Comparison of ENCODE assay signal across 19 cellular contexts in the genomic region with DNA sequence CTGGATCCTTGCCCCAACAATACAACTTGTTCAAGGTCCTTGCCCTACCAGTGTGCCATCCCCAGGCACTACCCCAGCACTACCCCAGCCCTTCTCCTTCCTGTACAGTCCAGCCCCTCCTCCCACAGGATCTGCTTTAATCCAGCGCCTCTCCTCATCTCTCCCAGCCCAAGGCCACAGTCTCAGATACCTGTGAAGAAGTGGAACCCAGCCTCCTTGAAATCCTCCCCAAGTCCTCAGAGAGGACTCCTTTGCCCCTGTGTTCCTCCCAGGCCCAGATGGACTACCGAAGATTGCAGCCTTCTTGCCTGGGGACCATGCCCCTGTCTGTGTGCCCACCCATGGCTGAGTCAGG. TPM values are rescaled to one million over a fixed set of nuclear protein-coding genes. Genes with fewer than 3 reads are reported as not detected.
DNase-seq lines count a peak whose midpoint lies in the region; ATAC-seq and TF ChIP-seq lines count a peak whose summit lies in the region.
"Had no signal": no experiment of that assay in that cellular context is flagged by ENCODE, and none has a peak within 500 bp of the region (broad histone marks: within the 10 kb centered on the region; RNA-seq: fewer than 3 reads in every experiment).

No MANE protein-coding gene starts in this region.

- peak overlapping the region; percentile 57 to 66 for H3K27ac Mint-ChIP-seq in effector memory CD8-positive, alpha-beta T cell
- no peak overlapping the region for H3K27ac Mint-ChIP-seq in neural crest cell (ENCODE audit: unreplicated experiment)
- H3K27ac Mint-ChIP-seq in osteocyte (ENCODE audit: unreplicated experiment): no peak overlapping the region

- no peak for TF ChIP-seq CTCF in IMR-90 (conservative IDR thresholded peaks at IDR 0.05; ENCODE audit: low read depth, low read length)
- TF ChIP-seq CTCF in neural crest cell (conservative IDR thresholded peaks at IDR 0.05): no peak
- TF ChIP-seq CTCF in osteocyte (IDR thresholded peaks at IDR 0.05): no peak
- TF ChIP-seq CTCF in GM10266 (IDR thresholded peaks at IDR 0.05; ENCODE audit: control insufficient read depth, insufficient read depth, low read depth, missing control alignments): no peak

- dilution Hi-C loops in IMR-90 (cut with HindIII; ENCODE audit: low sequenced_read_pairs, unreplicated experiment): no loop called here

- H3K4me1 Mint-ChIP-seq in effector memory CD8-positive, alpha-beta T cell (ENCODE audit: low read depth in 2 of 2): peaks cover 7 to 12% of the 10 kb centered on the region in 2 donors
- H3K4me1 Mint-ChIP-seq in neural crest cell (peaks cover 19% of the 10 kb centered on the region), osteocyte (ENCODE audit: unreplicated experiment) (peaks cover 14% of the 10 kb centered on the region)

- H3K4me3 Mint-ChIP-seq in effector memory CD8-positive, alpha-beta T cell: no peak overlapping the region
- H3K4me3 Mint-ChIP-seq in neural crest cell (peak overlapping the region; percentile 16), osteocyte (ENCODE audit: unreplicated experiment) (no peak overlapping the region)
- H3K4me3 Mint-ChIP-seq: CD14-positive monocyte had no signal

- H2BK5ac ChIP-seq in IMR-90 (ENCODE audit: low read depth, low read length, poor library complexity, severe bottlenecking): peak overlapping the region; percentile 9

- peak overlapping the region; percentile 19 for H2AFZ ChIP-seq in IMR-90 (replicated peaks; ENCODE audit: low read length, poor library complexity)

- no peaks in the 10 kb centered on the region for H3K27me3 ChIP-seq in BLaER1
- 0 out of 2 replicates have a peak, but pooled peaks cover 7% of the 10 kb centered on the region for H3K27me3 ChIP-seq in IMR-90 (ENCODE audit: control insufficient read depth, insufficient read depth, low read length)

- H3K23ac ChIP-seq in IMR-90 (ENCODE audit: low read depth, low read length): no peak overlapping the region

- H3K27ac ChIP-seq in BLaER1 (0 out of 2 replicates have a peak overlapping the region, but pooled peaks have one; percentile 14), IMR-90 (ENCODE audit: insufficient read depth, low read length) (no peak overlapping the region)
- H3K27ac ChIP-seq: KMS-11 had no signal

- peak overlapping the region; percentile 72; the same call in 1 of the 3 replicates for H2BK15ac ChIP-seq in IMR-90 (ENCODE audit: low read depth, low read length)

- H4K20me1 ChIP-seq in BLaER1 (no peaks in the 10 kb centered on the region), IMR-90 (ENCODE audit: insufficient read depth, low read length) (peaks cover 3% of the 10 kb centered on the region; the same call in 1 of the 2 replicates)

- no peak overlapping the region for H3K18ac ChIP-seq in IMR-90 (ENCODE audit: low read depth, low read length)

- H2AK5ac ChIP-seq in IMR-90 (ENCODE audit: low read depth, low read length): peak overlapping the region; percentile 87

- H3K9me3 Mint-ChIP-seq in effector memory CD8-positive, alpha-beta T cell: no peaks in the 10 kb centered on the region
- H3K9me3 Mint-ChIP-seq in neural crest cell: peaks cover 3% of the 10 kb centered on the region
- no peaks in the 10 kb centered on the region for H3K9me3 Mint-ChIP-seq in osteocyte (ENCODE audit: unreplicated experiment)
- H3K9me3 Mint-ChIP-seq: CD14-positive monocyte had no signal

- ATAC-seq in IMR-90 (ENCODE audit: low read depth) (no peak), HG02884 (IDR thresholded peaks at IDR 0.05; ENCODE audit: unreplicated experiment) (no peak)
- ATAC-seq in effector memory CD8-positive, alpha-beta T cell (replicated peaks): no peak

- H4K8ac ChIP-seq in IMR-90 (ENCODE audit: low read depth in 2 of 2, low read length in 2 of 2): no peak overlapping the region

- no peak overlapping the region for H4K5ac ChIP-seq in IMR-90 (ENCODE audit: low read depth, low read length)

- H3K9ac ChIP-seq in BLaER1 (0 out of 2 replicates have a peak overlapping the region, but pooled peaks have one; percentile 4), IMR-90 (ENCODE audit: low read depth, low read length) (no peak overlapping the region)
- H3K9ac ChIP-seq: KMS-11 had no signal

- H2AK9ac ChIP-seq in IMR-90 (replicated peaks; ENCODE audit: low read depth, low read length, poor library complexity): peak overlapping the region; percentile 15

- H2BK20ac ChIP-seq in IMR-90 (ENCODE audit: low read depth, low read length): no peak overlapping the region; the same call in 1 of the 2 replicates

- H3K27me3 Mint-ChIP-seq in effector memory CD8-positive, alpha-beta T cell: no peaks in the 10 kb centered on the region
- peaks cover 14% of the 10 kb centered on the region for H3K27me3 Mint-ChIP-seq in neural crest cell (ENCODE audit: low read depth)
- H3K27me3 Mint-ChIP-seq in osteocyte (ENCODE audit: unreplicated experiment): peaks cover 5% of the 10 kb centered on the region

- no TSS peak for BruUV-seq in IMR-90 (replicated peaks; lab: Mats Ljungman, UMichigan)

- H3K9me3 ChIP-seq in BLaER1 (no peaks in the 10 kb centered on the region), IMR-90 (ENCODE audit: control insufficient read depth, insufficient read depth, low read length) (no peaks in the 10 kb centered on the region)

- H4K91ac ChIP-seq in IMR-90 (ENCODE audit: insufficient read depth, low read depth, low read length): no peak overlapping the region

- H3K4me1 ChIP-seq in BLaER1: peaks cover 37% of the 10 kb centered on the region
- peaks cover 18% of the 10 kb centered on the region for H3K4me1 ChIP-seq in IMR-90 (ENCODE audit: control insufficient read depth, insufficient read depth, low read length)

- H3K36me3 ChIP-seq in BLaER1 (no peaks in the 10 kb centered on the region), IMR-90 (ENCODE audit: control insufficient read depth, insufficient read depth, low read length) (no peaks in the 10 kb centered on the region)

- H3K9me1 ChIP-seq in IMR-90 (ENCODE audit: insufficient read depth, low read length): peaks cover 13% of the 10 kb centered on the region

- peak overlapping the region; percentile 34; the same call in 1 of the 2 replicates for H2BK120ac ChIP-seq in IMR-90 (ENCODE audit: low read depth, low read length)

- no peak for TF ChIP-seq RAD21 in IMR-90 (IDR thresholded peaks at IDR 0.05; ENCODE audit: low read length)

- CTCF ChIA-PET in IMR-90 (lab: Yijun Ruan, JAX): no interaction called here

- in situ Hi-C loops in IMR-90 (cut with MboI; ENCODE audit: low sequenced_read_pairs): loop anchor here (10.0 kb wide), 1 partner anchor 118 kb away; no protein-coding TSS in a partner anchor

- WGBS in IMR-90 (ENCODE audit: extremely low coverage in 2 of 2, insufficient read length in 1 of 2), 2 experiments: 88% methylated on average over 1 of the region's 2 CpGs; no CpG with 5 or more reads in 1 of the 2 experiments

- H3K4me2 ChIP-seq in BLaER1 (peak overlapping the region; percentile 11; the same call in 1 of the 2 replicates), IMR-90 (ENCODE audit: low read depth, low read length) (no peak overlapping the region)
- H3K4me2 ChIP-seq: KMS-11 had no signal

- H3K14ac ChIP-seq in IMR-90 (replicated peaks; ENCODE audit: low read depth, low read length): no peak overlapping the region

- H3K36me3 Mint-ChIP-seq in effector memory CD8-positive, alpha-beta T cell (ENCODE audit: insufficient read depth): peaks cover 6% of the 10 kb centered on the region
- H3K36me3 Mint-ChIP-seq in neural crest cell (ENCODE audit: low read depth) (peaks cover 3% of the 10 kb centered on the region), osteocyte (ENCODE audit: unreplicated experiment) (no peaks in the 10 kb centered on the region)

- no peak overlapping the region for H3K56ac ChIP-seq in IMR-90 (ENCODE audit: extremely low read depth, insufficient read depth, low read length)

- H3K4me3 ChIP-seq in BLaER1 (no peak overlapping the region), IMR-90 (ENCODE audit: insufficient read depth, low read depth, low read length) (no peak overlapping the region)

- intact Hi-C loops in IMR-90 (cut with micrococcal nuclease): no loop called here

- H3K79me1 ChIP-seq in IMR-90 (ENCODE audit: low read depth in 1 of 2, low read length in 2 of 2): no peaks in the 10 kb centered on the region

- no peak for TF ChIP-seq POLR2A in IMR-90 (IDR thresholded peaks at IDR 0.05; ENCODE audit: low read depth, low read length)

- POLR2A ChIA-PET in IMR-90 (lab: Charles Lee; ENCODE audit: unreplicated experiment): no interaction called here

- no peak for DNase-seq in IMR-90
- no peak for DNase-seq in effector memory CD8-positive, alpha-beta T cell
- no peak for DNase-seq in neural crest cell (ENCODE audit: low read depth, low spot score)
- no peak for DNase-seq in activated T-cell treated with anti-CD3 and anti-CD28 coated beads, Interleukin-2, amount 50 U/mL, for 1 hour
- DNase-seq in osteocyte (ENCODE audit: extremely low spot score, unreplicated experiment): no peak
- no peak for DNase-seq in GM10266 (ENCODE audit: extremely low spot score)
- DNase-seq: DMS79 treated with DMSO at 0.1 percent for 48 hours, NCI-H1105, NCI-H1930, NCI-H2171, NCI-H510A treated with DMSO at 0.1 percent for 48 hours, SIG-M5 had no signal

- peak overlapping the region; percentile 51 for H3K4ac ChIP-seq in IMR-90 (ENCODE audit: low read depth, low read length)

RNA-seq across cellular contexts. Expression of a gene that starts 6.5 kb away (rescaled TPM):
- total RNA-seq in IMR-90 (2012; rRNA removed) (78.0 and 103 TPM in 2 replicates), neural crest cell (180 and 196 TPM in 2 replicates), osteocyte (15.2 and 18.7 TPM in 2 replicates)
- 107 and 115 TPM in 2 replicates for polyA plus RNA-seq in IMR-90 (2012; rRNA removed)
- polyA plus RNA-seq in IMR-90 (2012; cell fraction: cytosol; rRNA removed): 75.5 and 90.0 TPM in 2 replicates
- polyA plus RNA-seq in IMR-90 (2012; cell fraction: nucleus; rRNA removed; ENCODE audit: low replicate concordance): 26.3 and 75.6 TPM in 2 replicates

RNA-seq across cellular contexts. Expression of a gene that starts 14.7 kb away (rescaled TPM):
- not detected in 2 replicates for total RNA-seq in IMR-90 (2012; rRNA removed)
- polyA plus RNA-seq in IMR-90 (2012; rRNA removed): 0.12 TPM in 1 of 2 replicates, not detected in the other
- polyA plus RNA-seq in IMR-90 (2012; cell fraction: cytosol; rRNA removed): 0.02 TPM in 1 of 2 replicates, not detected in the other
- polyA plus RNA-seq in IMR-90 (2012; cell fraction: nucleus; rRNA removed; ENCODE audit: low replicate concordance): not detected in 2 replicates
- total RNA-seq in neural crest cell: not detected in 2 replicates
- total RNA-seq in osteocyte: not detected in 2 replicates
- total RNA-seq: A172, H4, MCF 10A had no signal
- polyA plus RNA-seq: CD14-positive monocyte had no signal

RNA-seq across cellular contexts. Expression of a gene that starts 15.5 kb away (rescaled TPM):
- 66.4 and 88.9 TPM in 2 replicates for total RNA-seq in IMR-90 (2012; rRNA removed)
- 203 and 211 TPM in 2 replicates for polyA plus RNA-seq in IMR-90 (2012; rRNA removed)
- polyA plus RNA-seq in IMR-90 (2012; cell fraction: cytosol; rRNA removed): 94.1 and 171 TPM in 2 replicates
- polyA plus RNA-seq in IMR-90 (2012; cell fraction: nucleus; rRNA removed; ENCODE audit: low replicate concordance): 140 and 158 TPM in 2 replicates
- 30.8 and 31.8 TPM in 2 replicates for total RNA-seq in neural crest cell
- 61.9 and 62.5 TPM in 2 replicates for total RNA-seq in osteocyte

RNA-seq across cellular contexts. Expression of a gene that starts 37.3 kb away (rescaled TPM):
- total RNA-seq in IMR-90 (2012; rRNA removed): 114 and 120 TPM in 2 replicates
- 53.7 and 61.1 TPM in 2 replicates for polyA plus RNA-seq in IMR-90 (2012; rRNA removed)
- 35.0 and 38.5 TPM in 2 replicates for polyA plus RNA-seq in IMR-90 (2012; cell fraction: cytosol; rRNA removed)
- polyA plus RNA-seq in IMR-90 (2012; cell fraction: nucleus; rRNA removed; ENCODE audit: low replicate concordance): 37.4 and 89.5 TPM in 2 replicates
- 30.8 and 33.9 TPM in 2 replicates for total RNA-seq in neural crest cell
- total RNA-seq in osteocyte: 39.8 and 40.4 TPM in 2 replicates

RNA-seq across cellular contexts. Expression of a gene that starts 37.4 kb away (rescaled TPM):
- total RNA-seq in IMR-90 (2012; rRNA removed): 9.5 and 9.7 TPM in 2 replicates
- 14.3 and 15.7 TPM in 2 replicates for polyA plus RNA-seq in IMR-90 (2012; rRNA removed)
- 5.1 and 7.2 TPM in 2 replicates for polyA plus RNA-seq in IMR-90 (2012; cell fraction: cytosol; rRNA removed)
- 42.3 and 80.6 TPM in 2 replicates for polyA plus RNA-seq in IMR-90 (2012; cell fraction: nucleus; rRNA removed; ENCODE audit: low replicate concordance)
- 39.4 and 42.0 TPM in 2 replicates for total RNA-seq in neural crest cell
- total RNA-seq in osteocyte: 51.8 and 63.6 TPM in 2 replicates

Comparison
In these comparisons a context has a peak if more than half of its experiments do, and no peak if none do; other contexts are left out.
1. H3K27ac Mint-ChIP-seq: peak in effector memory CD8-positive, alpha-beta T cell (2 of 2); none in neural crest cell (single experiment) and osteocyte (single experiment).